9 cellular contexts compared by ENCODE assay signal in the genomic region with DNA sequence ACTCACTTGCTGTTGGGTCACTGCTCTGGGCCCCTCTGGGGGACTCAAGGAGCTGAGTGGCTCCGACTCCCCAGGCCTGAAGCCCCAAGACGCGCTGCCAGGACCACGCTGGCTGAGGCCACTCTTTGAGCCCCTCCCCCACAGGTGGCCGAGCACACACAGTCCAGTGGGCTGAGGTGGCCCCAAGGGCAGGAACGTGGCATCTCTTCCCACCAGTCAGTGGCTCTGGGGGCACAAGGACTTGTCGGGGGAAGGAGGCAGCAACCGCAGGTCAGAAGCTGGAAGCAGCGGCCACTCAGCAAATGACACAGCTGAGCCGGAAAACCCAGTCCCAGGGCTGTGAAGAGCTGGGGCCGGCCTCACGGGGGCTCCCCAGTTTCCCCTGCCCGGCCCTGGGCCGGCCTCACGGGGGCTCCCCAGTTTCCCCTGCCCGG. TPM values are rescaled to one million over a fixed set of nuclear protein-coding genes. Genes with fewer than 3 reads are reported as not detected.
DNase-seq lines count a peak whose midpoint lies in the region; ATAC-seq, FAIRE-seq and TF ChIP-seq lines count a peak whose summit lies in the region.
"Had no signal": no experiment of that assay in that cellular context is flagged by ENCODE, and none has a peak within 500 bp of the region (broad histone marks: within the 10 kb centered on the region; RNA-seq: fewer than 3 reads in every experiment).

No MANE protein-coding gene starts in this region.

- H3K79me2 ChIP-seq in OCI-LY3 (ENCODE audit: low read length) = no peaks in the 10 kb centered on the region

- peak overlapping the region; percentile 50; the same call in 1 of the 2 replicates for H3K9ac ChIP-seq in OCI-LY3 (ENCODE audit: low read length)

- no peak for TF ChIP-seq POLR2A in esophagus muscularis mucosa (IDR thresholded peaks at IDR 0.05; ENCODE audit: low read depth)

- no peak overlapping the region for H3K27ac ChIP-seq in OCI-LY3 (ENCODE audit: low read length)
- H3K27ac ChIP-seq in esophagus muscularis mucosa (replicated peaks in 1 of 4) = no peak overlapping the region

- peak overlapping the region; percentile 74 for H3K4me3 ChIP-seq in OCI-LY3 (ENCODE audit: low read length)
- peak overlapping the region; percentile 48 to 56 (median 50) for H3K4me3 ChIP-seq in esophagus muscularis mucosa

- 46% methylated on average over 16 of the region's 16 CpGs for WGBS in esophagus muscularis mucosa

- peak overlapping the region; percentile 64; the same call in 1 of the 2 replicates for H2AFZ ChIP-seq in OCI-LY3 (ENCODE audit: low read depth, low read length)

- peaks cover 11% of the 10 kb centered on the region for H3K4me1 Mint-ChIP-seq in CD14-positive monocyte

- DNase-seq in CD14-positive monocyte (ENCODE audit: low spot score) (peak; percentile 44), esophagus muscularis mucosa (ENCODE audit: extremely low spot score) (no peak), sciatic nerve (ENCODE audit: low spot score) (peak; percentile 63), NCI-H69 (lab: John Stamatoyannopoulos, UW) (no peak), RCC 7860 (ENCODE audit: low spot score) (no peak), NCI-H2107 treated with DMSO at 0.1 percent for 48 hours (lab: John Stamatoyannopoulos, UW; ENCODE audit: unreplicated experiment) (no peak)

- H3K36me3 ChIP-seq in OCI-LY3 (replicated peaks; ENCODE audit: low read depth, low read length) (no peaks in the 10 kb centered on the region), esophagus muscularis mucosa (peaks cover 0 to under 1% (median 0%) of the 10 kb centered on the region in 4 donors)

- intact Hi-C loops in CD14-positive monocyte (cut with micrococcal nuclease) (loop anchor here (5.0 kb wide), 1 partner anchor 230 kb away; no protein-coding TSS in a partner anchor), esophagus muscularis mucosa (cut with DNase I) (loop anchor here (10.0 kb wide), 1 partner anchor 233 kb away; the partner anchor contains the start of gene AMZ1), sciatic nerve (cut with DNase I) (no loop called here)

- no peak for TF ChIP-seq CTCF in CD14-positive monocyte (IDR thresholded peaks at IDR 0.05)
- TF ChIP-seq CTCF in OCI-LY3 (IDR thresholded peaks at IDR 0.05; ENCODE audit: low read depth, low read length) = no peak
- no peak for TF ChIP-seq CTCF in esophagus muscularis mucosa (IDR thresholded peaks at IDR 0.05)

- FAIRE-seq in RCC 7860 (lab: Jason Lieb, UNC) = no peak

- peak; percentile 33 for ATAC-seq in GM19351 (IDR thresholded peaks at IDR 0.05; ENCODE audit: unreplicated experiment)
- peak; percentile 58 for ATAC-seq in sciatic nerve

- H4K20me1 ChIP-seq in OCI-LY3 (ENCODE audit: insufficient read depth, low read length) = no peaks in the 10 kb centered on the region

- H3K4me2 ChIP-seq in OCI-LY3 (ENCODE audit: low read length) = peak overlapping the region; percentile 86

- H3K4me1 ChIP-seq in OCI-LY3 (ENCODE audit: low read length) (peaks cover 6% of the 10 kb centered on the region), esophagus muscularis mucosa (peaks cover 13 to 16% (median 15%) of the 10 kb centered on the region in 4 donors)

- no peak for TF ChIP-seq EP300 in esophagus muscularis mucosa (IDR thresholded peaks at IDR 0.05)

- H3K27me3 Mint-ChIP-seq in CD14-positive monocyte (ENCODE audit: low read depth in 3 of 3) = peaks cover 2 to 6% (median 2%) of the 10 kb centered on the region in 3 donors

- no peaks in the 10 kb centered on the region for H3K9me3 ChIP-seq in OCI-LY3 (ENCODE audit: insufficient read depth, low read length)
- no peaks in the 10 kb centered on the region for H3K9me3 ChIP-seq in esophagus muscularis mucosa

- H3K27ac Mint-ChIP-seq in CD14-positive monocyte = peak overlapping the region in 4 of 7 donors; percentile 31 to 74 (median 61)

- H3K4me3 Mint-ChIP-seq in CD14-positive monocyte = peak overlapping the region; percentile 76 to 92

- H3K9me3 Mint-ChIP-seq in CD14-positive monocyte = peaks cover 0 to 8% (median 1%) of the 10 kb centered on the region in 7 donors

- H3K36me3 Mint-ChIP-seq in CD14-positive monocyte = peaks cover 0 to 2% of the 10 kb centered on the region in 2 donors

- no peaks in the 10 kb centered on the region for H3K27me3 ChIP-seq in OCI-LY3 (ENCODE audit: low read depth, low read length)
- no peaks in the 10 kb centered on the region for H3K27me3 ChIP-seq in esophagus muscularis mucosa

RNA-seq across cellular contexts. Expression of gene GRIFIN, which starts 24.1 kb away (rescaled TPM):
- not detected for polyA plus RNA-seq in CD14-positive monocyte
- total RNA-seq in esophagus muscularis mucosa (not detected), sciatic nerve (not detected)
- total RNA-seq: pulmonary artery endothelial cell had no signal

RNA-seq across cellular contexts. Expression of gene CHST12, which starts 48.7 kb away (rescaled TPM):
- polyA plus RNA-seq in CD14-positive monocyte = 1 to 10 TPM; 5.8 to 7.5 TPM
- total RNA-seq in esophagus muscularis mucosa (10 to 100 TPM in 2 of 4 donors, 1 to 10 TPM in 2; 6.6 to 24.0 (median 14.8) TPM), sciatic nerve (30.7 TPM)

Comparison
In these comparisons a context has a peak if more than half of its experiments do, and no peak if none do; other contexts are left out.
1. DNase-seq: peak in CD14-positive monocyte (single experiment) and sciatic nerve (single experiment); none in esophagus muscularis mucosa (single experiment), NCI-H69 (single experiment), RCC 7860 (single experiment) and NCI-H2107 treated with DMSO at 0.1 percent for 48 hours (single experiment).